Comparison of ENCODE assay signal across 14 cellular contexts in genomic region chr3:136141296-136141785, GRCh38. TPM values are rescaled to one million over a fixed set of nuclear protein-coding genes. Genes with fewer than 3 reads are reported as not detected.
A peak's percentile ranks its signal among the peaks of the same experiment; 100 is the strongest.
DNase-seq lines count a peak whose midpoint lies in the region; ATAC-seq and TF ChIP-seq lines count a peak whose summit lies in the region.
"Had no signal": no experiment of that assay in that cellular context is flagged by ENCODE, and none has a peak within 500 bp of the region (broad histone marks: within the 10 kb centered on the region; RNA-seq: fewer than 3 reads in every experiment).

No MANE protein-coding gene starts in this region.

- no peaks in the 10 kb centered on the region for H4K20me1 ChIP-seq in PC-3 (ENCODE audit: low read length)

- no TSS peak for BruUV-seq in Calu3 (replicated peaks; lab: Mats Ljungman, UMichigan)
- no TSS peak for BruUV-seq in PC-3 (replicated peaks; lab: Mats Ljungman, UMichigan)

- H3K27ac ChIP-seq in PC-3 (ENCODE audit: low read length) = 0 out of 2 replicates have a peak overlapping the region, but pooled peaks have one; percentile 57
- H3K27ac ChIP-seq: prostate gland, WERI-Rb-1 had no signal

- H3K4me1 Mint-ChIP-seq in Calu3 (ENCODE audit: low read depth, unreplicated experiment) (peaks cover 27% of the 10 kb centered on the region), osteocyte (ENCODE audit: unreplicated experiment) (peaks cover 22% of the 10 kb centered on the region)

- TF ChIP-seq CTCF in Calu3 (IDR thresholded peaks at IDR 0.05; ENCODE audit: unreplicated experiment) (no peak), PC-3 (conservative IDR thresholded peaks at IDR 0.05; ENCODE audit: low read depth, low read length) (no peak), choroid plexus epithelial cell (conservative IDR thresholded peaks at IDR 0.05; ENCODE audit: low read depth, low read length) (no peak), osteocyte (IDR thresholded peaks at IDR 0.05) (no peak)

- H2AFZ ChIP-seq in PC-3 (ENCODE audit: low read length) = no peak overlapping the region

- H3K27me3 Mint-ChIP-seq in Calu3 (ENCODE audit: unreplicated experiment) (no peaks in the 10 kb centered on the region), osteocyte (ENCODE audit: unreplicated experiment) (no peaks in the 10 kb centered on the region)

- CTCF ChIA-PET in Calu3 (lab: Charles Lee) = no interaction called here
- CTCF ChIA-PET in PC-3 (lab: Charles Lee) = no interaction called here

- H3K9ac ChIP-seq in PC-3 (ENCODE audit: low read length) = no peak overlapping the region

- no peaks in the 10 kb centered on the region for H3K9me3 Mint-ChIP-seq in Calu3 (ENCODE audit: low read depth, unreplicated experiment)
- H3K9me3 Mint-ChIP-seq in osteocyte (ENCODE audit: unreplicated experiment) = no peaks in the 10 kb centered on the region

- no peak overlapping the region for H3K4me2 ChIP-seq in PC-3 (ENCODE audit: low read length)

- peaks cover 21% of the 10 kb centered on the region for H3K4me1 ChIP-seq in PC-3 (ENCODE audit: insufficient read depth, low read length)
- H3K4me1 ChIP-seq: prostate gland had no signal

- H3K9me3 ChIP-seq in PC-3 (ENCODE audit: low read length) = no peaks in the 10 kb centered on the region
- H3K9me3 ChIP-seq: prostate gland had no signal

- H3K4me3 ChIP-seq in PC-3 (ENCODE audit: low read length) (no peak overlapping the region), choroid plexus epithelial cell (ENCODE audit: low read depth, low read length) (no peak overlapping the region)
- H3K4me3 ChIP-seq: prostate gland had no signal

- no peaks in the 10 kb centered on the region for H3K9me2 ChIP-seq in PC-3 (replicated peaks; ENCODE audit: low read length)

- no peak for DNase-seq in Calu3
- no peak for DNase-seq in PC-3
- DNase-seq in choroid plexus epithelial cell (ENCODE audit: low read depth) = peak; percentile 23
- no peak for DNase-seq in osteocyte (ENCODE audit: extremely low spot score, unreplicated experiment)
- DNase-seq in COLO829 (ENCODE audit: low spot score) = no peak
- DNase-seq in stimulated activated naive CD4-positive, alpha-beta T cell treated with Interleukin-2 at 50 U/mL for 16 hours (lab: John Stamatoyannopoulos, UW) = no peak
- DNase-seq in NCI-H2227 treated with DMSO at 0.1 percent for 48 hours (lab: John Stamatoyannopoulos, UW) = no peak
- DNase-seq: activated T-cell treated with anti-CD3 and anti-CD28 coated beads, Interleukin-2, amount 50 U/mL, for 1 hour; erythroblast; NCI-H1694; stimulated activated CD4-positive, alpha-beta T cell treated with anti-CD3 and anti-CD28 coated beads, Interleukin-2, amount 100 ng/mL, for 48 hours; stimulated activated naive CD4-positive, alpha-beta T cell; WERI-Rb-1 had no signal

- H3F3A ChIP-seq in PC-3 (ENCODE audit: low read length, unreplicated experiment) = no peaks in the 10 kb centered on the region

- intact Hi-C loops in Calu3 (cut with micrococcal nuclease; ENCODE audit: unreplicated experiment) = loop anchor here (5.0 kb wide), 1 partner anchor 111 kb away; the partner anchor contains the start of gene PCCB
- intact Hi-C loops in PC-3 (cut with micrococcal nuclease) = no loop called here

- H3K79me2 ChIP-seq in PC-3 (ENCODE audit: low read length) = no peaks in the 10 kb centered on the region

- H3K4me3 Mint-ChIP-seq in Calu3 (ENCODE audit: low read depth, unreplicated experiment) = no peak overlapping the region
- H3K4me3 Mint-ChIP-seq in osteocyte (ENCODE audit: unreplicated experiment) = no peak overlapping the region

- POLR2A ChIA-PET in PC-3 (lab: Charles Lee; ENCODE audit: unreplicated experiment) = no interaction called here

- H3K36me3 Mint-ChIP-seq in Calu3 (ENCODE audit: insufficient read depth, unreplicated experiment) (peaks cover 43% of the 10 kb centered on the region), osteocyte (ENCODE audit: unreplicated experiment) (peaks cover 7% of the 10 kb centered on the region)

- H3K36me3 ChIP-seq in PC-3 (ENCODE audit: low read depth, low read length) = 0 out of 2 replicates have a peak, but pooled peaks cover 3% of the 10 kb centered on the region
- H3K36me3 ChIP-seq: prostate gland had no signal

- H3K27me3 ChIP-seq in PC-3 (ENCODE audit: low read length) = no peaks in the 10 kb centered on the region

- peak overlapping the region; percentile 65 for H3K27ac Mint-ChIP-seq in Calu3 (ENCODE audit: unreplicated experiment)
- peak overlapping the region; percentile 73 for H3K27ac Mint-ChIP-seq in osteocyte (ENCODE audit: unreplicated experiment)

- no peak for ATAC-seq in PC-3

RNA-seq across cellular contexts. Expression of gene MSL2, which starts 54.8 kb away (rescaled TPM):
- 59.4 and 63.9 TPM in 2 replicates for total RNA-seq in Calu3 (2022)
- total RNA-seq in PC-3 (2014; rRNA removed) = 7.9 and 22.2 TPM in 2 replicates
- 28.7 and 28.9 TPM in 2 replicates for total RNA-seq in osteocyte
